Comparison of ENCODE assay signal across 15 cellular contexts in genomic region chr6:166936079-166936787, GRCh38. TPM values are rescaled to one million over a fixed set of nuclear protein-coding genes. Genes with fewer than 3 reads are reported as not detected.
DNase-seq lines count a peak whose midpoint lies in the region; ATAC-seq, FAIRE-seq and TF ChIP-seq lines count a peak whose summit lies in the region.
"Had no signal": no experiment of that assay in that cellular context is flagged by ENCODE, and none has a peak within 500 bp of the region (broad histone marks: within the 10 kb centered on the region; RNA-seq: fewer than 3 reads in every experiment).

No MANE protein-coding gene starts in this region.

- no peak overlapping the region for H3K9ac ChIP-seq in GM12878 (ENCODE audit: control insufficient read depth, insufficient read depth, low read length)

- no peaks in the 10 kb centered on the region for H3K79me2 ChIP-seq in GM12878 (ENCODE audit: control insufficient read depth, insufficient read depth, low read length)

- intact Hi-C loops in GM12878 (cut with micrococcal nuclease; ENCODE audit: unreplicated experiment) (no loop called here), CD14-positive monocyte (cut with micrococcal nuclease) (no loop called here)

- TF ChIP-seq EP300 in GM12878 (IDR thresholded peaks at IDR 0.05; ENCODE audit: borderline replicate concordance in 1 of 2, control insufficient read depth in 1 of 2, low read depth in 2 of 2, low read length in 2 of 2) = no peak

- POLR2A ChIA-PET in GM12878 (lab: Charles Lee) = interaction anchor here (1.4 kb wide), 1 partner anchor 17 kb away, joined by 5 read pairs; no protein-coding TSS in a partner anchor

- ATAC-seq in GM12878 (peak; percentile 52), GM18520 (IDR thresholded peaks at IDR 0.05; ENCODE audit: unreplicated experiment) (no peak)
- ATAC-seq in stimulated activated naive B cell treated with anti-CD40 and anti-IgM and Interleukin-4, amounts not matched to agents 10 μg/mL and 1 μg/mL and 100 μg/mL, for 72 hours (replicated peaks) = peak; percentile 75 to 76
- ATAC-seq: natural killer cell had no signal

- CTCF ChIA-PET in GM12878 (lab: Yijun Ruan, JAX) = interaction anchor here (1.0 to 3.0 kb wide), 5 partner anchors 15 to 162 kb away, joined by 4 to 15 read pairs (median 6); no protein-coding TSS in a partner anchor

- H4K20me1 ChIP-seq in GM12878 (ENCODE audit: control insufficient read depth, insufficient read depth) = no peaks in the 10 kb centered on the region

- peaks cover 33% of the 10 kb centered on the region for H3K4me1 Mint-ChIP-seq in activated naive CD8-positive, alpha-beta T cell (ENCODE audit: low read depth)
- H3K4me1 Mint-ChIP-seq in activated naive CD8-positive, alpha-beta T cell treated with anti-CD3 and anti-CD28 coated beads for 36 hours = peaks cover 2% of the 10 kb centered on the region
- H3K4me1 Mint-ChIP-seq in stimulated activated naive B cell treated with anti-CD40 and anti-IgM and Interleukin-4, amounts not matched to agents 10 μg/mL and 1 μg/mL and 100 μg/mL, for 72 hours = peaks cover 24 to 25% of the 10 kb centered on the region in 2 donors
- peaks cover 1% of the 10 kb centered on the region for H3K4me1 Mint-ChIP-seq in CD14-positive monocyte

- no peak for TF ChIP-seq POLR2A in GM12878 (IDR thresholded peaks at IDR 0.05; ENCODE audit: low read depth, low read length)

- H3K9me3 Mint-ChIP-seq in activated naive CD8-positive, alpha-beta T cell (ENCODE audit: low read depth) = no peaks in the 10 kb centered on the region
- H3K9me3 Mint-ChIP-seq in activated naive CD8-positive, alpha-beta T cell treated with anti-CD3 and anti-CD28 coated beads for 36 hours = no peaks in the 10 kb centered on the region
- H3K9me3 Mint-ChIP-seq in stimulated activated naive B cell treated with anti-CD40 and anti-IgM and Interleukin-4, amounts not matched to agents 10 μg/mL and 1 μg/mL and 100 μg/mL, for 72 hours = no peaks in the 10 kb centered on the region
- H3K9me3 Mint-ChIP-seq in CD14-positive monocyte = peaks cover 0 to 5% (median 0%) of the 10 kb centered on the region in 7 donors
- H3K9me3 Mint-ChIP-seq: endodermal cell, natural killer cell had no signal

- in situ Hi-C loops in KBM-7 (cut with MboI; ENCODE audit: low pct_unique_long_range_greater_than_20kb, low sequenced_read_pairs) (no loop called here), GM12878 (cut with MboI) (no loop called here)

- no TSS peak for BruUV-seq in GM12878 (replicated peaks; lab: Mats Ljungman, UMichigan)

- H2AFZ ChIP-seq in GM12878 (ENCODE audit: control insufficient read depth, low read depth, low read length) = no peak overlapping the region

- SMC1A ChIA-PET in GM12878 (lab: Charles Lee; ENCODE audit: uncharacterized antibody, unreplicated experiment) = interaction anchor here (0.8 to 2.0 kb wide), 11 partner anchors 15 to 205 kb away, joined by 3 to 6 read pairs (median 3); no protein-coding TSS in a partner anchor

- no peak overlapping the region for H3K4me3 Mint-ChIP-seq in activated naive CD8-positive, alpha-beta T cell
- H3K4me3 Mint-ChIP-seq in activated naive CD8-positive, alpha-beta T cell treated with anti-CD3 and anti-CD28 coated beads for 36 hours = no peak overlapping the region
- no peak overlapping the region for H3K4me3 Mint-ChIP-seq in stimulated activated naive B cell treated with anti-CD40 and anti-IgM and Interleukin-4, amounts not matched to agents 10 μg/mL and 1 μg/mL and 100 μg/mL, for 72 hours
- H3K4me3 Mint-ChIP-seq in CD14-positive monocyte = no peak overlapping the region
- H3K4me3 Mint-ChIP-seq: brain, endodermal cell, natural killer cell had no signal

- no peaks in the 10 kb centered on the region for H3K27me3 Mint-ChIP-seq in activated naive CD8-positive, alpha-beta T cell
- H3K27me3 Mint-ChIP-seq in activated naive CD8-positive, alpha-beta T cell treated with anti-CD3 and anti-CD28 coated beads for 36 hours = no peaks in the 10 kb centered on the region
- no peaks in the 10 kb centered on the region for H3K27me3 Mint-ChIP-seq in stimulated activated naive B cell treated with anti-CD40 and anti-IgM and Interleukin-4, amounts not matched to agents 10 μg/mL and 1 μg/mL and 100 μg/mL, for 72 hours
- no peaks in the 10 kb centered on the region for H3K27me3 Mint-ChIP-seq in CD14-positive monocyte (ENCODE audit: low read depth in 3 of 3)

- H3K27ac Mint-ChIP-seq in activated naive CD8-positive, alpha-beta T cell = peak overlapping the region; percentile 83
- no peak overlapping the region for H3K27ac Mint-ChIP-seq in activated naive CD8-positive, alpha-beta T cell treated with anti-CD3 and anti-CD28 coated beads for 36 hours
- peak overlapping the region; percentile 87 for H3K27ac Mint-ChIP-seq in stimulated activated naive B cell treated with anti-CD40 and anti-IgM and Interleukin-4, amounts not matched to agents 10 μg/mL and 1 μg/mL and 100 μg/mL, for 72 hours
- H3K27ac Mint-ChIP-seq in CD14-positive monocyte = peak overlapping the region in 2 of 7 donors; percentile 40 to 65
- H3K27ac Mint-ChIP-seq: endodermal cell, natural killer cell had no signal

- no peak for FAIRE-seq in GM12878 (lab: Jason Lieb, UNC)
- FAIRE-seq: frontal cortex, keratinocyte, RCC 7860 had no signal

- H3K4me3 ChIP-seq in GM12878 = no peak overlapping the region
- H3K4me3 ChIP-seq: thoracic aorta had no signal

- H3K27ac ChIP-seq in GM12878 (ENCODE audit: control insufficient read depth, insufficient read depth) = no peak overlapping the region
- H3K27ac ChIP-seq: thoracic aorta had no signal

- 67% methylated on average over 8 of the region's 8 CpGs for WGBS in GM12878 (ENCODE audit: insufficient coverage, insufficient replicate concordance, low lambda C conversion rate, missing lambda C conversion rate)

- H3K4me1 ChIP-seq in GM12878 (ENCODE audit: control insufficient read depth, insufficient read depth, low read length) = no peaks in the 10 kb centered on the region

- H3K36me3 ChIP-seq in GM12878 (ENCODE audit: control insufficient read depth in 2 of 2, insufficient read depth in 2 of 2, low read length in 1 of 2) = peaks cover 37 to 76% of the 10 kb centered on the region in 2 experiments

- no peaks in the 10 kb centered on the region for H3K27me3 ChIP-seq in GM12878 (replicated peaks in 1 of 2; ENCODE audit: control insufficient read depth in 2 of 2, insufficient read depth in 2 of 2, low read length in 1 of 2)

- no peak overlapping the region for H3K4me2 ChIP-seq in GM12878 (ENCODE audit: control insufficient read depth, insufficient read depth)

- peaks cover 2% of the 10 kb centered on the region for H3K36me3 Mint-ChIP-seq in activated naive CD8-positive, alpha-beta T cell
- H3K36me3 Mint-ChIP-seq in activated naive CD8-positive, alpha-beta T cell treated with anti-CD3 and anti-CD28 coated beads for 36 hours = peaks cover 2% of the 10 kb centered on the region
- peaks cover 29 to 32% of the 10 kb centered on the region in 2 donors for H3K36me3 Mint-ChIP-seq in stimulated activated naive B cell treated with anti-CD40 and anti-IgM and Interleukin-4, amounts not matched to agents 10 μg/mL and 1 μg/mL and 100 μg/mL, for 72 hours
- peaks cover 94 to 98% of the 10 kb centered on the region in 2 donors for H3K36me3 Mint-ChIP-seq in CD14-positive monocyte
- H3K36me3 Mint-ChIP-seq: natural killer cell had no signal

- TF ChIP-seq RAD21 in GM12878 (IDR thresholded peaks at IDR 0.05; ENCODE audit: insufficient read depth, low read depth, low read length) = no peak

- TF ChIP-seq CTCF in GM12878 (IDR thresholded peaks at IDR 0.05 in 2 of 3, conservative IDR thresholded peaks at IDR 0.05 in 1 of 3; ENCODE audit: control insufficient read depth in 2 of 3, extremely low read depth in 1 of 3, insufficient read depth in 1 of 3, low read depth in 3 of 3, low read length in 3 of 3) (no peak), CD14-positive monocyte (IDR thresholded peaks at IDR 0.05) (no peak)

- no peaks in the 10 kb centered on the region for H3K9me3 ChIP-seq in GM12878 (replicated peaks; ENCODE audit: control insufficient read depth, insufficient read depth, low read length)
- H3K9me3 ChIP-seq: thoracic aorta had no signal

- RAD21 ChIA-PET in GM12878 (lab: Charles Lee; ENCODE audit: unreplicated experiment) = interaction anchor here (1.1 to 1.2 kb wide), 3 partner anchors 14 to 136 kb away, joined by 3 to 4 read pairs (median 3); no protein-coding TSS in a partner anchor

- no peak for DNase-seq in activated naive CD8-positive, alpha-beta T cell treated with anti-CD3 and anti-CD28 coated beads for 36 hours
- DNase-seq in KBM-7 (peak; percentile 69), GM12878 (ENCODE audit: low read depth, low spot score) (no peak), CD14-positive monocyte (ENCODE audit: low spot score) (no peak), NCI-H446 (lab: John Stamatoyannopoulos, UW) (no peak)
- no peak for DNase-seq in stimulated activated naive B cell treated with anti-CD40 and anti-IgM and Interleukin-4, amounts not matched to agents 10 μg/mL and 1 μg/mL and 100 μg/mL, for 72 hours
- DNase-seq: endodermal cell, natural killer cell had no signal

TF ChIP-seq in GM12878, 131 proteins besides CTCF, POLR2A, EP300 and RAD21 (continues in another document):
- TF ChIP-seq ZNF24 (IDR thresholded peaks at IDR 0.05) (peak; percentile 89), RAD51 (IDR thresholded peaks at IDR 0.05) (peak; percentile 31; the same call in 1 of the 2 replicates)

RNA-seq across cellular contexts. Expression of gene RNASET2, which starts 20.1 kb away (rescaled TPM):
- 10 to 100 TPM; 34.1 to 35.8 TPM for total RNA-seq in activated naive CD8-positive, alpha-beta T cell treated with anti-CD3 and anti-CD28 coated beads for 36 hours
- total RNA-seq in GM12878 (2013; cell fraction: nucleolus; rRNA removed) = 778 and 864 TPM in 2 replicates
- 76.4 and 78.7 TPM in 2 replicates for total RNA-seq in GM12878 (2014; rRNA removed)
- total RNA-seq in GM12878 (2014; rRNA removed; fragmentation: Illumina TruSeq; extraction: Trizol) = 40.3 and 41.7 TPM in 2 replicates
- total RNA-seq in GM12878 (2021) = 62.1 and 62.9 TPM in 2 replicates
- polyA plus RNA-seq in GM12878 (2011; ENCODE audit: low read depth) = 161 TPM
- 219 and 225 TPM in 2 replicates for polyA plus RNA-seq in GM12878 (2011; rRNA removed)
- 185 and 191 TPM in 2 replicates for polyA plus RNA-seq in GM12878 (2011; cell fraction: cytosol; rRNA removed)
- polyA plus RNA-seq in GM12878 (2011; cell fraction: nucleus; rRNA removed) = 230 and 250 TPM in 2 replicates
- 229 and 240 TPM in 2 replicates for polyA plus RNA-seq in GM12878 (2012)
- polyA plus RNA-seq in GM12878 (2014; fragmentation: Illumina TruSeq; extraction: Trizol) = 42.6 and 48.4 TPM in 2 replicates
- polyA plus RNA-seq in GM12878 (2014; fragmentation: Nextera tagmentation; extraction: Ambion mirVana) = 10 to 100 TPM in 1 of 2 experiments, 1 to 10 TPM in 1; 5.5 to 17.8 TPM
- 72.0 and 83.6 TPM in 2 replicates for polyA plus RNA-seq in GM12878 (2014; rRNA removed)
- 10 to 100 TPM; 42.7 to 51.9 TPM for polyA plus RNA-seq in GM12878 (2016; fragmentation: Nextera tagmentation; extraction: Ambion mirVana)
- polyA minus RNA-seq in GM12878 (2011; rRNA and poly(A)+ RNA removed) = 130 and 135 TPM in 2 replicates
- 49.0 and 51.5 TPM in 2 replicates for polyA minus RNA-seq in GM12878 (2011; cell fraction: cytosol; rRNA and poly(A)+ RNA removed)
- polyA minus RNA-seq in GM12878 (2011; cell fraction: nucleus; rRNA and poly(A)+ RNA removed) = 54.8 and 76.5 TPM in 2 replicates
- polyA plus RNA-seq in CD14-positive monocyte = 100 to 1,000 TPM; 493 to 562 TPM
